ENCODE assay signal across 8 cellular contexts in genomic region chr5:53425598-53426516, GRCh38. TPM values are rescaled to one million over a fixed set of nuclear protein-coding genes. Genes with fewer than 3 reads are reported as not detected.
A peak's percentile ranks its signal among the peaks of the same experiment; 100 is the strongest.
DNase-seq lines count a peak whose midpoint lies in the region; ATAC-seq and TF ChIP-seq lines count a peak whose summit lies in the region.

No MANE protein-coding gene starts in this region.

- H3K4me3 ChIP-seq in MM.1S (ENCODE audit: low read length) (no peak overlapping the region), mucosa of descending colon (no peak overlapping the region)

- no peaks in the 10 kb centered on the region for H3K27me3 ChIP-seq in MM.1S (replicated peaks; ENCODE audit: insufficient read depth, low read length)

- H2AFZ ChIP-seq in MM.1S (ENCODE audit: low read length) = no peak overlapping the region

- H3F3A ChIP-seq in MM.1S (ENCODE audit: insufficient read depth, low read length) = no peaks in the 10 kb centered on the region

- CTCF ChIA-PET in WTC11 (lab: Charles Lee) = interaction anchor here (0.8 to 1.5 kb wide), 2 partner anchors 163 to 689 kb away, joined by 3 to 4 read pairs; no protein-coding TSS in a partner anchor

- H3K4me1 Mint-ChIP-seq in WTC11 = peaks cover 27% of the 10 kb centered on the region

- peak; percentile 92 for ATAC-seq in WTC11
- peak; percentile 34 for ATAC-seq in mucosa of descending colon
- no peak for ATAC-seq in HG02759 (IDR thresholded peaks at IDR 0.05; ENCODE audit: unreplicated experiment)

- peak; percentile 42 for DNase-seq in activated CD4-positive, alpha-beta T cell treated with anti-CD3 and anti-CD28 coated beads for 48 hours
- no peak for DNase-seq in activated CD4-positive, alpha-beta T cell treated with anti-CD3 and anti-CD28 coated beads, Interleukin-2, amount 50 U/mL, for 1 hour
- DNase-seq in MM.1S (peak; percentile 47), WTC11 (ENCODE audit: low spot score) (peak; percentile 63), mucosa of descending colon (peak in 1 of 3 donors; percentile 66), dedifferentiated amniotic fluid mesenchymal stem cell (ENCODE audit: extremely low spot score) (no peak)
- no peak for DNase-seq in NK-92 treated with Interleukin-12 subunit alpha and Interleukin-12 subunit beta, amount 100 ng/mL, for 24 hours (lab: John Stamatoyannopoulos, UW)

- H3K9ac ChIP-seq in MM.1S (ENCODE audit: low read length) = no peak overlapping the region

- no peaks in the 10 kb centered on the region for H3K9me3 Mint-ChIP-seq in WTC11

- POLR2A ChIA-PET in WTC11 (lab: Charles Lee) = no interaction called here

- no peak overlapping the region for H3K27ac ChIP-seq in MM.1S (ENCODE audit: low read length)

- H3K36me3 ChIP-seq in MM.1S (replicated peaks; ENCODE audit: insufficient read depth, low read length) (no peaks in the 10 kb centered on the region), mucosa of descending colon (ENCODE audit: low read depth) (no peaks in the 10 kb centered on the region)

- TF ChIP-seq CTCF in MM.1S (IDR thresholded peaks at IDR 0.05; ENCODE audit: low read length) = peak; percentile 61
- TF ChIP-seq CTCF in WTC11 (IDR thresholded peaks at IDR 0.05) = peak; percentile 39
- TF ChIP-seq CTCF in mucosa of descending colon (IDR thresholded peaks at IDR 0.05) = no peak

- H3K27me3 Mint-ChIP-seq in WTC11 (ENCODE audit: low read depth) = no peaks in the 10 kb centered on the region; the same call in 1 of the 2 replicates

- no peaks in the 10 kb centered on the region for H4K20me1 ChIP-seq in MM.1S (ENCODE audit: insufficient read depth, low read length)

- intact Hi-C loops in mucosa of descending colon (cut with DNase I, micrococcal nuclease) = no loop called here

- H3K79me2 ChIP-seq in MM.1S (ENCODE audit: low read length) = no peaks in the 10 kb centered on the region

- no peaks in the 10 kb centered on the region for H3K9me2 ChIP-seq in MM.1S (replicated peaks; ENCODE audit: insufficient read depth, low read length)

- no peaks in the 10 kb centered on the region for H3K9me3 ChIP-seq in MM.1S (replicated peaks; ENCODE audit: insufficient read depth, low read length)
- H3K9me3 ChIP-seq in mucosa of descending colon = no peaks in the 10 kb centered on the region

- no peak overlapping the region for H3K4me2 ChIP-seq in MM.1S (ENCODE audit: low read depth, low read length)

- no peak overlapping the region; the same call in 1 of the 2 replicates for H3K27ac Mint-ChIP-seq in WTC11

- H3K36me3 Mint-ChIP-seq in WTC11 = no peaks in the 10 kb centered on the region

- no peaks in the 10 kb centered on the region for H3K4me1 ChIP-seq in MM.1S (ENCODE audit: low read length)
- no peaks in the 10 kb centered on the region for H3K4me1 ChIP-seq in mucosa of descending colon (ENCODE audit: low read depth)

- H3K4me3 Mint-ChIP-seq in WTC11 = no peak overlapping the region

TF ChIP-seq in WTC11, 78 proteins besides CTCF, POLR2A, EP300 and RAD21:
- no peak for TF ChIP-seq SMAD4 (CRISPR knock-in tag; IDR thresholded peaks at IDR 0.05)
TF ChIP-seq in WTC11: peak in this region for 0.

RNA-seq across cellular contexts. Expression of gene FST, which starts 54.6 kb away (rescaled TPM):
- total RNA-seq in WTC11 (2021) (11.8 to 12.9 TPM (median 12.8 TPM) in 3 replicates), mucosa of descending colon (10 to 100 TPM in 1 of 3 donors, 1 to 10 TPM in 1, under 1 TPM in 1; 0.81 to 11.5 (median 2.8) TPM)

Comparison
In these comparisons a context has a peak if more than half of its experiments do, and no peak if none do; other contexts are left out.
1. DNase-seq: peak in activated CD4-positive, alpha-beta T cell treated with anti-CD3 and anti-CD28 coated beads for 48 hours (single experiment), MM.1S (single experiment) and WTC11 (single experiment); none in activated CD4-positive, alpha-beta T cell treated with anti-CD3 and anti-CD28 coated beads, Interleukin-2, amount 50 U/mL, for 1 hour (single experiment), dedifferentiated amniotic fluid mesenchymal stem cell (single experiment) and NK-92 treated with Interleukin-12 subunit alpha and Interleukin-12 subunit beta, amount 100 ng/mL, for 24 hours (single experiment).